In genomic region chr12:75194250-75194649, GRCh38 we compare ENCODE assay signal across 7 cellular contexts. TPM values are rescaled to one million over a fixed set of nuclear protein-coding genes. Genes with fewer than 3 reads are reported as not detected.
"Had no signal": no experiment of that assay in that cellular context is flagged by ENCODE, and none has a peak within 500 bp of the region (broad histone marks: within the 10 kb centered on the region; RNA-seq: fewer than 3 reads in every experiment).

No MANE protein-coding gene starts in this region.

- DNase-seq: H9, HCEC 1CT, IMR-90 had no signal

- H3K9me3 Mint-ChIP-seq: GM23338, H9 had no signal

- H3K27ac Mint-ChIP-seq: GM23338, H9 had no signal

- H3K4me3 Mint-ChIP-seq: GM23338, H9 had no signal

- H3K4me3 ChIP-seq: GM23338, K562 had no signal

- H3K4me1 Mint-ChIP-seq: GM23338, H9 had no signal

- ATAC-seq: GM23338, K562 had no signal

RNA-seq across cellular contexts. Expression of gene KCNC2, which starts 15.4 kb away (rescaled TPM):
- total RNA-seq: H1, H9, HT-29, IMR-90, K562 had no signal
